Comparison of ENCODE assay signal across 23 cellular contexts in the genomic region with DNA sequence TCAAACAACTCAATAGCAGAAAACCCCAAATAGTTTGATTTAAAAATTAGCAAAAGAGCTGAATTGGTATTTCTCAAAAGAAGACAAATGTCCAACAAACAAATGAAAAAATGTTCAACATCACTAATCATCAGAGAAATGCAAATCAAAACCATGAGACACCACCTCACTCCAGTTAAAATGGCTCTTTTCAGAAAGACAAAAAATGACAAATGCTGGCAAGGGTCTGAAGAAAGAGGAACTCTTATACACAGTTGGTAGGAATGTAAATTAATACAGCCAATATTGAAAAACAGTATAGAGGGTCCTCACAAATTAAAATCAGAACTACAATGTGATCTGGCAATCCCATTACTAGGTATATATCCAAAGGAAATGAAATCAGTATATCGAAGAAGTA.
"Had no signal": no experiment of that assay in that cellular context is flagged by ENCODE, and none has a peak within 500 bp of the region (broad histone marks: within the 10 kb centered on the region; RNA-seq: fewer than 3 reads in every experiment).

No MANE protein-coding gene starts in this region.

- H3K27me3 Mint-ChIP-seq: IgD-negative memory B cell had no signal

- H3K4me1 ChIP-seq: Peyer's patch had no signal

- H3K27ac Mint-ChIP-seq: IgD-negative memory B cell had no signal

- H3K36me3 ChIP-seq: MG63, Peyer's patch had no signal

- ATAC-seq: K562, Right ventricle myocardium inferior, SK-N-SH treated with all-trans-retinoic acid at 6 μM for 48 hours had no signal

- H3K4me3 ChIP-seq: K562, MG63, PC-9, Peyer's patch, SJCRH30 had no signal

- H3K9me3 Mint-ChIP-seq: IgD-negative memory B cell had no signal

- H3K27ac ChIP-seq: HL-60, PC-9, Peyer's patch, SJCRH30 had no signal

- H2AFZ ChIP-seq: PC-9 had no signal

- H3K9me3 ChIP-seq: MG63, Peyer's patch had no signal

- DNase-seq: MG63, NCI-H1092 treated with DMSO at 0.1 percent for 48 hours, NCI-H1436, NCI-H187, NCI-H2029, NCI-H2081 treated with DMSO at 0.1 percent for 48 hours, NCI-H2171, NCI-H226, NCI-H446, NCI-H510A, NCI-H524 treated with DMSO at 0.1 percent for 48 hours, NCI-H69, NCI-H774, OCI-M1, PC-9, Peyer's patch, SHP77 treated with DMSO at 0.1 percent for 48 hours had no signal

- H3K27me3 ChIP-seq: MG63, Peyer's patch, SJCRH30 had no signal

- H3K4me2 ChIP-seq: PC-9 had no signal
